1 cellular context compared by ENCODE assay signal in the genomic region with DNA sequence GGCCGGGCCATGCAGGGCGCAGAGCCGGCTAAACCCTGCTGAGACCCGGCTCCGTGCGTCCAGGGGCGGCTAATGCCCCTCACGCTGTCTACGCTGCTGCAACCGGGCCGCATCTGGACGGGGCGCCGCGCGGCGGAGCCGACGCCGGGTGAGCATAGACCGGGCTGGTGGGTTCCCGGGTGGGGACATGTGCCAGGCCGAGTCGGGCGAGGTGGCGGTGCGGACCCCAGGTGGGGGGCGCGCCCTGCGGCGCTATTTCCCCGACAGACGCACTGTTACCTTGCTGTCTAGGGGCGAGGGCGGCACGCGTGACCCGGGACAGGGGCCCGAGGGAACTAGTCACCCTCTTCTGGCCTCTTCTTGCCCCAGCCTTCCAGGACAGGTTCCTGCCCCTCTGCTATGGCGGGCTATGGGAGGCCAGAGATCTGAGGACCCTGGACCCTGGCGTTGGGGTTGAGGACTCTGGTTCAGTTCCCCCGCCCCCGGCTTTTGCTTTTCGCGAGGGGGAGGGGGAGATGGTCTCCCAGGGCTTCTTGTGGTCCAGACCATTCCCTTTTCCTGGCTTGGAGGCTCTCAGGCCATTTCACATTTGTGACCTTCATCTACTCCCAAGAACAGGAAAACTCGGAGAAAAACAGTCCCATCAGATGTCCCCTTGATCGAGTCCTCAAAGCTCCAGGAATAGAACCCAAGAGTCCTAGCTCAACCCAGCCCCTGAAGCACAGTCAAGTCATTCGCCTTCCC.
TF ChIP-seq lines count a peak whose summit lies in the region.

No MANE protein-coding gene starts in this region.

TF ChIP-seq in A549, 52 proteins besides CTCF, POLR2A, EP300 and RAD21:
- TF ChIP-seq, protein P1, sequence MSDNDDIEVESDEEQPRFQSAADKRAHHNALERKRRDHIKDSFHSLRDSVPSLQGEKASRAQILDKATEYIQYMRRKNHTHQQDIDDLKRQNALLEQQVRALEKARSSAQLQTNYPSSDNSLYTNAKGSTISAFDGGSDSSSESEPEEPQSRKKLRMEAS (IDR thresholded peaks at IDR 0.05): peak; percentile 13; the same call in 1 of the 2 replicates
- TF ChIP-seq EHF (CRISPR knock-in tag; IDR thresholded peaks at IDR 0.05): no peak
- TF ChIP-seq BHLHE40 (IDR thresholded peaks at IDR 0.05; ENCODE audit: low read depth, low read length): no peak
- TF ChIP-seq TP53 (CRISPR knock-in tag; IDR thresholded peaks at IDR 0.05): no peak
- TF ChIP-seq ZC3H11A (IDR thresholded peaks at IDR 0.05): no peak
- TF ChIP-seq TFCP2L1 (CRISPR knock-in tag; IDR thresholded peaks at IDR 0.05): 0 out of 2 replicates have a peak, but pooled peaks have one; percentile 47
- no peak for TF ChIP-seq ZNF302 (CRISPR knock-in tag; IDR thresholded peaks at IDR 0.05)
- no peak for TF ChIP-seq FOXS1 (CRISPR knock-in tag; IDR thresholded peaks at IDR 0.05)
- TF ChIP-seq SMC3 (IDR thresholded peaks at IDR 0.05): no peak
- no peak for TF ChIP-seq HOXA7 (CRISPR knock-in tag; IDR thresholded peaks at IDR 0.05)
- no peak for TF ChIP-seq ZSCAN20 (CRISPR knock-in tag; IDR thresholded peaks at IDR 0.05)
- TF ChIP-seq RFX5 (IDR thresholded peaks at IDR 0.05): no peak
- TF ChIP-seq KDM5A (IDR thresholded peaks at IDR 0.05): no peak
